ENCODE assay signal across 1 cellular context in genomic region chr18:49377742-49378141, GRCh38.
A peak's percentile ranks its signal among the peaks of the same experiment; 100 is the strongest.
TF ChIP-seq lines count a peak whose summit lies in the region.

No MANE protein-coding gene starts in this region.

TF ChIP-seq in HepG2, 621 proteins besides CTCF, POLR2A, EP300 and RAD21 (continued from another document):
- TF ChIP-seq PAXIP1 (CRISPR knock-in tag; conservative IDR thresholded peaks at IDR 0.05), result 0 out of 2 replicates have a peak, but pooled peaks have one; percentile 38
- 0 out of 2 replicates have a peak, but pooled peaks have one; percentile 48 for TF ChIP-seq CEBPG (CRISPR knock-in tag; IDR thresholded peaks at IDR 0.05)
- TF ChIP-seq SAP130 (CRISPR knock-in tag; IDR thresholded peaks at IDR 0.05; ENCODE audit: low read depth), result peak; percentile 42; the same call in 1 of the 2 replicates
- TF ChIP-seq ZNF234 (CRISPR knock-in tag; conservative IDR thresholded peaks at IDR 0.05), result no peak
- TF ChIP-seq ZNF564 (CRISPR knock-in tag; IDR thresholded peaks at IDR 0.05), result no peak
- TF ChIP-seq MIXL1 (CRISPR knock-in tag; IDR thresholded peaks at IDR 0.05), result 0 out of 2 replicates have a peak, but pooled peaks have one; percentile 33
- no peak for TF ChIP-seq ZBTB4 (CRISPR knock-in tag; IDR thresholded peaks at IDR 0.05; ENCODE audit: borderline replicate concordance)
- TF ChIP-seq SOX6 (IDR thresholded peaks at IDR 0.05), result no peak
- TF ChIP-seq SOX6 (CRISPR knock-in tag; IDR thresholded peaks at IDR 0.05), result 0 out of 2 replicates have a peak, but pooled peaks have one; percentile 16
- TF ChIP-seq ASH2L (IDR thresholded peaks at IDR 0.05; ENCODE audit: insufficient read length, low read depth, low read length), result peak; percentile 61
- TF ChIP-seq ZNF121 (CRISPR knock-in tag; IDR thresholded peaks at IDR 0.05), result peak; percentile 16; the same call in 1 of the 2 replicates
- TF ChIP-seq FOXP4 (CRISPR knock-in tag; IDR thresholded peaks at IDR 0.05), result 0 out of 2 replicates have a peak, but pooled peaks have one; percentile 24
- no peak for TF ChIP-seq ZNF512 (CRISPR knock-in tag; IDR thresholded peaks at IDR 0.05)
- no peak for TF ChIP-seq FOXO1 (CRISPR knock-in tag; IDR thresholded peaks at IDR 0.05)
- 0 out of 2 replicates have a peak, but pooled peaks have one; percentile 17 for TF ChIP-seq HNF4A (CRISPR knock-in tag; IDR thresholded peaks at IDR 0.05)
- TF ChIP-seq BCL6 (CRISPR knock-in tag; IDR thresholded peaks at IDR 0.05), result peak; percentile 33; the same call in 1 of the 2 replicates
- TF ChIP-seq HOMEZ (CRISPR knock-in tag; IDR thresholded peaks at IDR 0.05; ENCODE audit: low read depth), result peak; percentile 83; the same call in 1 of the 2 replicates
- TF ChIP-seq JUND (CRISPR knock-in tag; IDR thresholded peaks at IDR 0.05), result no peak
- TF ChIP-seq RNF2 (conservative IDR thresholded peaks at IDR 0.05; ENCODE audit: low read depth), result no peak
- 0 out of 2 replicates have a peak, but pooled peaks have one; percentile 6 for TF ChIP-seq CEBPB (IDR thresholded peaks at IDR 0.05; ENCODE audit: borderline replicate concordance, low read depth, low read length)
